13 cellular contexts compared by ENCODE assay signal in the genomic region with DNA sequence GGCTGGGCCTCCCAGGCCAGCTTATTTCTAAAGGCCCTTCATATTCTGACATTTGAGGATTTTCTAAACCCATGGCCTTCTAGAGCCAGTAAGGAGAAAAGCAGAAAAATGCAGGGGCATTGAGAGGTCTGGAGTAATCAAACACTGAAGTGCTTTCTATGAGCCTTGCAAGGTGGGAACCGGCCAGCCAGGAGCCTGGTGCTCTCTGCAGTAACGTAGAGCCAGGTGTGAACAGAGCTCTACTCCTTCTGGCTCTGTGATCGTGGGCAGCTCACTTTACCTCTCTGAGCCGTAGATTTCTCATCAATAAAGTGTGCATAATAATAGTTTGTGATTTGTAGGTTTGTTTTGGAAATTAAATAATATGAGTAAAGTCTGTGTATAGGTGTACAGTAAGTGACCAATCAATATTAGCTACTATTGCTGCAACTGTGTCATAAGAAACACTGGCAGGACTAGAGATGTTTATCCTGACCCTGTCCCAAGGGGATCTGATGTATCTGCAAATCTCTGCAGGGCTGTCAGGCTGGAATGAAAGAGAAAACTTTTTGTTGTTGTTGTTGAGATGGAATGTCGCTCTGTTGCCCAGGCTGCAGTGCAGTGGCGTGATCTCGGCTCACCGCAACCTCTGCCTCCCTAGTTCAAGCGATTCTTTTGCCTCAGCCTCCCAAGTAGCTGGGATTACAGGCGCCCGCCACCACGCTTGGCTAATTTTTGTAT. TPM values are rescaled to one million over a fixed set of nuclear protein-coding genes. Genes with fewer than 3 reads are reported as not detected.
DNase-seq lines count a peak whose midpoint lies in the region; ATAC-seq, FAIRE-seq and TF ChIP-seq lines count a peak whose summit lies in the region.
"Had no signal": no experiment of that assay in that cellular context is flagged by ENCODE, and none has a peak within 500 bp of the region (broad histone marks: within the 10 kb centered on the region; RNA-seq: fewer than 3 reads in every experiment).

No MANE protein-coding gene starts in this region.

- no peaks in the 10 kb centered on the region for H3K9me3 ChIP-seq in A549
- H3K9me3 ChIP-seq in pancreas: no peaks in the 10 kb centered on the region

- FAIRE-seq in A549 (lab: Jason Lieb, UNC) (no peak), pancreas (lab: Jason Lieb, UNC) (no peak)

- WGBS in A549 (ENCODE audit: missing lambda C conversion rate): 85% methylated on average over 12 of the region's 12 CpGs
- WGBS in pancreas, 2 donors: 85% methylated on average over 12 of the region's 12 CpGs

- no peak for DNase-seq in A549 (ENCODE audit: low read depth in 1 of 2, low spot score in 1 of 2)
- peak; percentile 55 for DNase-seq in fibroblast of gingiva (ENCODE audit: low read depth)
- DNase-seq in pancreas: peak in 1 of 6 donors; percentile 23
- DNase-seq in NCI-H69 (lab: John Stamatoyannopoulos, UW): no peak
- DNase-seq in NCI-H187 treated with DMSO at 0.1 percent for 48 hours (lab: John Stamatoyannopoulos, UW): no peak
- DNase-seq in Calu3: no peak
- DNase-seq: effector CD8-positive, alpha-beta T cell; nucleus accumbens had no signal

- H3K27ac ChIP-seq in A549 (peak overlapping the region; percentile 95 to 96), pancreas (peak overlapping the region; percentile 41 to 90 (median 64))

- peaks cover 70% of the 10 kb centered on the region for H3K4me1 ChIP-seq in A549
- H3K4me1 ChIP-seq in pancreas: peaks cover 34 to 64% (median 37%) of the 10 kb centered on the region in 3 donors

- intact Hi-C loops in pancreas (cut with DNase I) (no loop called here), Calu3 (cut with micrococcal nuclease; ENCODE audit: unreplicated experiment) (loop anchor here (5.0 kb wide), 1 partner anchor 81 kb away; no protein-coding TSS in a partner anchor)

- TF ChIP-seq RAD21 in A549 (conservative IDR thresholded peaks at IDR 0.05 in 1 of 2, IDR thresholded peaks at IDR 0.05 in 1 of 2): no peak

- H3K36me3 ChIP-seq in pancreas: no peaks in the 10 kb centered on the region

- H3K4me3 Mint-ChIP-seq in stimulated activated memory B cell treated with anti-CD40 and anti-IgM and Interleukin-4, amounts not matched to agents 10 μg/mL and 1 μg/mL and 100 μg/mL, for 72 hours: no peak overlapping the region
- H3K4me3 Mint-ChIP-seq in Calu3 (ENCODE audit: low read depth, unreplicated experiment): no peak overlapping the region
- H3K4me3 Mint-ChIP-seq: activated T-helper 1 cell treated with anti-CD3 and anti-CD28 coated beads, Interleukin-12 subunit alpha, Interleukin-12 subunit beta, Interleukin-2, Interleukin-4 antibody, amounts not matched to agents 30 ng/mL and 10 ng/mL and 1 ng/mL, durations not matched to agents 14 hours and 24 hours and 36 hours had no signal

- no peak overlapping the region for H3K27ac Mint-ChIP-seq in stimulated activated memory B cell treated with anti-CD40 and anti-IgM and Interleukin-4, amounts not matched to agents 10 μg/mL and 1 μg/mL and 100 μg/mL, for 72 hours
- no peak overlapping the region for H3K27ac Mint-ChIP-seq in Calu3 (ENCODE audit: unreplicated experiment)
- H3K27ac Mint-ChIP-seq: activated T-helper 1 cell treated with anti-CD3 and anti-CD28 coated beads, Interleukin-12 subunit alpha, Interleukin-12 subunit beta, Interleukin-2, Interleukin-4 antibody, amounts not matched to agents 30 ng/mL and 10 ng/mL and 1 ng/mL, durations not matched to agents 14 hours and 24 hours and 36 hours had no signal

- no peaks in the 10 kb centered on the region for H3K27me3 ChIP-seq in pancreas

- peak overlapping the region; percentile 54 for H3K4me3 ChIP-seq in A549
- H3K4me3 ChIP-seq in pancreas: peak overlapping the region in 1 of 4 donors; percentile 29

- no peaks in the 10 kb centered on the region for H3K27me3 Mint-ChIP-seq in stimulated activated memory B cell treated with anti-CD40 and anti-IgM and Interleukin-4, amounts not matched to agents 10 μg/mL and 1 μg/mL and 100 μg/mL, for 72 hours
- peaks cover 15% of the 10 kb centered on the region for H3K27me3 Mint-ChIP-seq in Calu3 (ENCODE audit: unreplicated experiment)

- peaks cover 16% of the 10 kb centered on the region for H3K36me3 Mint-ChIP-seq in stimulated activated memory B cell treated with anti-CD40 and anti-IgM and Interleukin-4, amounts not matched to agents 10 μg/mL and 1 μg/mL and 100 μg/mL, for 72 hours
- H3K36me3 Mint-ChIP-seq in Calu3 (ENCODE audit: insufficient read depth, unreplicated experiment): peaks cover 19% of the 10 kb centered on the region

- H3K4me2 ChIP-seq in A549: peak overlapping the region; percentile 93

- peaks cover 23% of the 10 kb centered on the region for H3K4me1 Mint-ChIP-seq in stimulated activated memory B cell treated with anti-CD40 and anti-IgM and Interleukin-4, amounts not matched to agents 10 μg/mL and 1 μg/mL and 100 μg/mL, for 72 hours
- peaks cover 47% of the 10 kb centered on the region for H3K4me1 Mint-ChIP-seq in Calu3 (ENCODE audit: low read depth, unreplicated experiment)

- H3K9me3 Mint-ChIP-seq in stimulated activated memory B cell treated with anti-CD40 and anti-IgM and Interleukin-4, amounts not matched to agents 10 μg/mL and 1 μg/mL and 100 μg/mL, for 72 hours: no peaks in the 10 kb centered on the region
- no peaks in the 10 kb centered on the region for H3K9me3 Mint-ChIP-seq in Calu3 (ENCODE audit: low read depth, unreplicated experiment)
- H3K9me3 Mint-ChIP-seq: activated T-helper 1 cell treated with anti-CD3 and anti-CD28 coated beads, Interleukin-12 subunit alpha, Interleukin-12 subunit beta, Interleukin-2, Interleukin-4 antibody, amounts not matched to agents 30 ng/mL and 10 ng/mL and 1 ng/mL, durations not matched to agents 14 hours and 24 hours and 36 hours had no signal

- ATAC-seq in A549 (no peak), SK-N-SH treated with all-trans-retinoic acid at 6 μM for 48 hours (no peak), pancreas (no peak)
- no peak for ATAC-seq in stimulated activated memory B cell treated with anti-CD40 and anti-IgM and Interleukin-4, amounts not matched to agents 10 μg/mL and 1 μg/mL and 100 μg/mL, for 72 hours

- no peak for TF ChIP-seq EP300 in A549 (IDR thresholded peaks at IDR 0.05)

- POLR2A ChIA-PET in A549 (lab: Yijun Ruan, JAX): interaction anchor here (0.6 to 1.4 kb wide), 3 partner anchors 10 to 13 kb away, joined by 4 to 12 read pairs (median 4); no protein-coding TSS in a partner anchor

- no TSS peak for BruUV-seq in Calu3 (replicated peaks; lab: Mats Ljungman, UMichigan)

- CTCF ChIA-PET in A549 (lab: Yijun Ruan, JAX): interaction anchor here (1.1 to 10.6 kb wide), 7 partner anchors 11 to 193 kb away, joined by 3 to 143 read pairs (median 6); a partner anchor contains a TSS
- CTCF ChIA-PET in Calu3 (lab: Charles Lee): interaction anchor here (0.7 to 1.2 kb wide), 4 partner anchors 9 to 61 kb away, joined by 3 to 7 read pairs (median 4); a partner anchor contains a TSS

- no peak for TF ChIP-seq POLR2A in A549 (IDR thresholded peaks at IDR 0.05; ENCODE audit: low read length)

- TF ChIP-seq CTCF in A549 (IDR thresholded peaks at IDR 0.05) (no peak), pancreas (IDR thresholded peaks at IDR 0.05) (no peak), Calu3 (IDR thresholded peaks at IDR 0.05; ENCODE audit: unreplicated experiment) (no peak)

TF ChIP-seq in A549, 52 proteins besides CTCF, POLR2A, EP300 and RAD21 (continues in another document):
- TF ChIP-seq, protein P1, sequence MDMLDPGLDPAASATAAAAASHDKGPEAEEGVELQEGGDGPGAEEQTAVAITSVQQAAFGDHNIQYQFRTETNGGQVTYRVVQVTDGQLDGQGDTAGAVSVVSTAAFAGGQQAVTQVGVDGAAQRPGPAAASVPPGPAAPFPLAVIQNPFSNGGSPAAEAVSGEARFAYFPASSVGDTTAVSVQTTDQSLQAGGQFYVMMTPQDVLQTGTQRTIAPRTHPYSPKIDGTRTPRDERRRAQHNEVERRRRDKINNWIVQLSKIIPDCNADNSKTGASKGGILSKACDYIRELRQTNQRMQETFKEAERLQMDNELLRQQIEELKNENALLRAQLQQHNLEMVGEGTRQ (IDR thresholded peaks at IDR 0.05): 0 out of 2 replicates have a peak, but pooled peaks have one; percentile 2
- TF ChIP-seq HOXB5 (CRISPR knock-in tag; IDR thresholded peaks at IDR 0.05): no peak

TF ChIP-seq in SK-N-SH treated with all-trans-retinoic acid at 6 μM for 48 hours, 23 proteins besides CTCF, POLR2A, EP300 and RAD21 (continues in another document):
- TF ChIP-seq ARNTL (CRISPR knock-in tag; IDR thresholded peaks at IDR 0.05; ENCODE audit: borderline replicate concordance, low read depth): no peak

RNA-seq across cellular contexts. Expression of a gene that starts 2.7 kb away (rescaled TPM):
- 13.7 and 20.7 TPM in 2 replicates for polyA plus RNA-seq in A549 (2011; rRNA removed)
- 12.2 and 15.7 TPM in 2 replicates for polyA plus RNA-seq in A549 (2012; cell fraction: cytosol; rRNA removed)
- polyA plus RNA-seq in A549 (2012; cell fraction: nucleus; rRNA removed): 28.5 and 29.0 TPM in 2 replicates
- 33.9 to 43.8 TPM (median 37.1 TPM) in 3 replicates for polyA plus RNA-seq in A549 (2017; fragmentation: RNase III; extraction: RNeasy Plus Mini Kit Qiagen cat#74134 plus additional on column Dnase treatment)
- 51.4 and 51.7 TPM in 2 replicates for polyA minus RNA-seq in A549 (2011; rRNA and poly(A)+ RNA removed)
- 10 to 100 TPM; 23.3 to 68.3 (median 28.4) TPM for total RNA-seq in pancreas
- 10 to 100 TPM; 28.8 TPM for polyA plus RNA-seq in pancreas
- total RNA-seq in Calu3 (2022): 0.92 and 2.5 TPM in 2 replicates
- total RNA-seq: activated T-helper 1 cell treated with anti-CD3 and anti-CD28 coated beads, Interleukin-12 subunit alpha, Interleukin-12 subunit beta, Interleukin-2, Interleukin-4 antibody, amounts not matched to agents 30 ng/mL and 10 ng/mL and 1 ng/mL, durations not matched to agents 14 hours and 24 hours and 36 hours had no signal

RNA-seq across cellular contexts. Expression of a gene that starts 17.9 kb away (rescaled TPM):
- polyA plus RNA-seq in A549 (2011; rRNA removed) (0.06 and 0.13 TPM in 2 replicates), A549 (2017; fragmentation: RNase III; extraction: RNeasy Plus Mini Kit Qiagen cat#74134 plus additional on column Dnase treatment) (0.07 to 0.12 TPM (median 0.09 TPM) in 3 replicates), pancreas (under 1 TPM; 0.23 to 0.28 TPM)
- 0.06 and 0.07 TPM in 2 replicates for polyA plus RNA-seq in A549 (2012; cell fraction: cytosol; rRNA removed)
- 0.04 and 0.18 TPM in 2 replicates for polyA plus RNA-seq in A549 (2012; cell fraction: nucleus; rRNA removed)
- polyA minus RNA-seq in A549 (2011; rRNA and poly(A)+ RNA removed): 0.04 TPM in 1 of 2 replicates, not detected in the other
- total RNA-seq in pancreas (under 1 TPM in 5 of 6 donors, not detected in 1; 0.05 to 0.50 (median 0.31) TPM), Calu3 (2022) (not detected in 2 replicates)
- total RNA-seq: G401, RPMI7951 had no signal

RNA-seq across cellular contexts. Expression of a gene that starts 57.7 kb away (rescaled TPM):
- polyA plus RNA-seq in A549 (2011; rRNA removed) (65.3 and 75.7 TPM in 2 replicates), A549 (2017; fragmentation: RNase III; extraction: RNeasy Plus Mini Kit Qiagen cat#74134 plus additional on column Dnase treatment) (37.6 to 42.2 TPM (median 41.2 TPM) in 3 replicates), pancreas (10 to 100 TPM; 21.3 to 32.3 TPM)
- 27.5 and 29.7 TPM in 2 replicates for polyA plus RNA-seq in A549 (2012; cell fraction: cytosol; rRNA removed)
- 27.9 and 50.2 TPM in 2 replicates for polyA plus RNA-seq in A549 (2012; cell fraction: nucleus; rRNA removed)
- polyA minus RNA-seq in A549 (2011; rRNA and poly(A)+ RNA removed): 29.9 and 45.4 TPM in 2 replicates
- total RNA-seq in pancreas (10 to 100 TPM; 14.8 to 25.9 (median 18.4) TPM), Calu3 (2022) (53.4 and 60.8 TPM in 2 replicates)
